Comparison of ENCODE assay signal across 21 cellular contexts in the genomic region with DNA sequence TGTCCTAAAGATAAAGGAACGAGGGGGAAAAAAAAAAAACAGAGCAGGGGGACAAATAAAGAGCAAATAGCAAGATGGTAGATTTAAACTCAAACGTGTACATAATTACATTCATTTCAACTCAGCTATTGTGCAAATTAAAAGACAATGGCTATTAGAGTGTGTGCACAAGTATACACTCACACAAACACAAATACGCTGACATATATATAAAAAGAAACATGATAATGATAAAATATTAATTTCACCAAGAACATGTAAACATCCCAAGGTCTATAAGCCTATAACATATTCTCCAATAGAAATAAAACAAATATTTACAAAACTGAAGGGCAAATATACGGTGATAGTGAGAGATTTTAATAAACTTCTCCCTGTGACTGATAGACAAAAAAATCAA.
DNase-seq lines count a peak whose midpoint lies in the region; ATAC-seq, FAIRE-seq and TF ChIP-seq lines count a peak whose summit lies in the region.
"Had no signal": no experiment of that assay in that cellular context is flagged by ENCODE, and none has a peak within 500 bp of the region (broad histone marks: within the 10 kb centered on the region; RNA-seq: fewer than 3 reads in every experiment).

No MANE protein-coding gene starts in this region.

- H3K27me3 Mint-ChIP-seq in progenitor cell of endocrine pancreas: no peaks in the 10 kb centered on the region
- H3K27me3 Mint-ChIP-seq: B cell; CD4-positive, alpha-beta T cell had no signal

- intact Hi-C loops in IMR-90 (cut with micrococcal nuclease) (no loop called here), K562 (cut with micrococcal nuclease) (no loop called here)

- CTCF ChIA-PET in IMR-90 (lab: Yijun Ruan, JAX) (no interaction called here), K562 (lab: Yijun Ruan, JAX; ENCODE audit: low intra/inter-chr PET ratio) (no interaction called here)

- H3K9me1 ChIP-seq in IMR-90 (ENCODE audit: insufficient read depth, low read length): no peaks in the 10 kb centered on the region; the same call in 1 of the 2 replicates
- H3K9me1 ChIP-seq in K562 (ENCODE audit: control insufficient read depth, insufficient read depth, low read length): no peaks in the 10 kb centered on the region

- H3K4me1 ChIP-seq in IMR-90 (ENCODE audit: control insufficient read depth, insufficient read depth, low read length) (peaks cover 7% of the 10 kb centered on the region; the same call in 1 of the 2 replicates), K562 (replicated peaks in 1 of 2; ENCODE audit: control insufficient read depth in 2 of 2, insufficient read depth in 2 of 2, low read length in 2 of 2) (no peaks in the 10 kb centered on the region)
- H3K4me1 ChIP-seq: A549, Caco-2 had no signal

- H2AK9ac ChIP-seq in IMR-90 (replicated peaks; ENCODE audit: low read depth, low read length, poor library complexity): no peak overlapping the region

- H4K5ac ChIP-seq in IMR-90 (ENCODE audit: low read depth, low read length): no peak overlapping the region

- H3K27ac Mint-ChIP-seq in progenitor cell of endocrine pancreas: peak overlapping the region; percentile 17
- H3K27ac Mint-ChIP-seq: B cell; CD4-positive, alpha-beta T cell; CD8-positive, alpha-beta T cell had no signal

- H2AK5ac ChIP-seq in IMR-90 (ENCODE audit: low read depth, low read length): no peak overlapping the region

- H2AFZ ChIP-seq in IMR-90 (replicated peaks; ENCODE audit: low read length, poor library complexity) (no peak overlapping the region), K562 (ENCODE audit: low read depth, low read length) (no peak overlapping the region)

- H2BK15ac ChIP-seq in IMR-90 (ENCODE audit: low read depth, low read length): no peak overlapping the region

- dilution Hi-C loops in IMR-90 (cut with HindIII; ENCODE audit: low sequenced_read_pairs, unreplicated experiment): no loop called here

- no peak overlapping the region for H4K91ac ChIP-seq in IMR-90 (ENCODE audit: insufficient read depth, low read depth, low read length)

- H3K36me3 Mint-ChIP-seq in progenitor cell of endocrine pancreas (ENCODE audit: insufficient read depth): no peaks in the 10 kb centered on the region
- H3K36me3 Mint-ChIP-seq: CD8-positive, alpha-beta T cell had no signal

- in situ Hi-C loops in IMR-90 (cut with MboI; ENCODE audit: low sequenced_read_pairs): no loop called here
- in situ Hi-C loops in K562 (cut with MboI): loop anchor here (25.0 kb wide), 1 partner anchor 510 kb away; no protein-coding TSS in a partner anchor

- POLR2A ChIA-PET in IMR-90 (lab: Charles Lee; ENCODE audit: unreplicated experiment) (no interaction called here), K562 (lab: Yijun Ruan, JAX) (no interaction called here)

- peak overlapping the region; percentile 33 for H3K27ac ChIP-seq in 22Rv1
- H3K27ac ChIP-seq in IMR-90 (ENCODE audit: insufficient read depth, low read length): no peak overlapping the region
- no peak overlapping the region for H3K27ac ChIP-seq in K562 (ENCODE audit: extremely low read depth, low read depth, low read length)
- H3K27ac ChIP-seq: A549; BLaER1 treated with 17β-estradiol and CSF1 and Interleukin-3, amounts not matched to agents 10 nM and 100 nM; C4-2B had no signal

- H3K14ac ChIP-seq in IMR-90 (replicated peaks; ENCODE audit: low read depth, low read length): no peak overlapping the region

- H3K9me3 ChIP-seq in IMR-90 (ENCODE audit: control insufficient read depth, insufficient read depth, low read length): no peaks in the 10 kb centered on the region
- H3K9me3 ChIP-seq in K562 (replicated peaks; ENCODE audit: control insufficient read depth, insufficient read depth, low read depth, low read length): no peaks in the 10 kb centered on the region
- H3K9me3 ChIP-seq: A549; BLaER1 treated with 17β-estradiol and CSF1 and Interleukin-3, amounts not matched to agents 10 nM and 100 nM; Caco-2 had no signal

- H3K18ac ChIP-seq in IMR-90 (ENCODE audit: low read depth, low read length): no peak overlapping the region

- no peak for TF ChIP-seq POLR2A in IMR-90 (IDR thresholded peaks at IDR 0.05; ENCODE audit: low read depth, low read length)
- no peak for TF ChIP-seq POLR2A in K562 (conservative IDR thresholded peaks at IDR 0.05)

- TF ChIP-seq EP300 in K562 (IDR thresholded peaks at IDR 0.05; ENCODE audit: low read length): no peak

- H3K27me3 ChIP-seq in IMR-90 (ENCODE audit: control insufficient read depth, insufficient read depth, low read length) (no peaks in the 10 kb centered on the region), K562 (ENCODE audit: control insufficient read depth in 2 of 2, insufficient read depth in 2 of 2, low read length in 2 of 2) (no peaks in the 10 kb centered on the region)
- H3K27me3 ChIP-seq: BLaER1 treated with 17β-estradiol and CSF1 and Interleukin-3, amounts not matched to agents 10 nM and 100 nM had no signal

- no peaks in the 10 kb centered on the region for H3K79me2 ChIP-seq in K562 (ENCODE audit: control insufficient read depth, insufficient read depth, low read length)

- no peak overlapping the region for H2BK5ac ChIP-seq in IMR-90 (ENCODE audit: low read depth, low read length, poor library complexity, severe bottlenecking)

- BruUV-seq in IMR-90 (replicated peaks; lab: Mats Ljungman, UMichigan) (no TSS peak), K562 (replicated peaks; lab: Mats Ljungman, UMichigan) (no TSS peak)

- no peak overlapping the region for H3K4me3 ChIP-seq in IMR-90 (ENCODE audit: insufficient read depth, low read depth, low read length)
- no peak overlapping the region for H3K4me3 ChIP-seq in K562
- H3K4me3 ChIP-seq: A549; BLaER1 treated with 17β-estradiol and CSF1 and Interleukin-3, amounts not matched to agents 10 nM and 100 nM had no signal

- H3K4me2 ChIP-seq in IMR-90 (ENCODE audit: low read depth, low read length) (no peak overlapping the region), K562 (ENCODE audit: insufficient read depth, low read length) (no peak overlapping the region)
- H3K4me2 ChIP-seq: A549; BLaER1 treated with 17β-estradiol and CSF1 and Interleukin-3, amounts not matched to agents 10 nM and 100 nM had no signal

- H3K36me3 ChIP-seq in IMR-90 (ENCODE audit: control insufficient read depth, insufficient read depth, low read length): no peaks in the 10 kb centered on the region
- H3K36me3 ChIP-seq in K562 (ENCODE audit: control insufficient read depth, insufficient read depth, low read length): no peaks in the 10 kb centered on the region
- H3K36me3 ChIP-seq: BLaER1 treated with 17β-estradiol and CSF1 and Interleukin-3, amounts not matched to agents 10 nM and 100 nM had no signal

- H3K79me1 ChIP-seq in IMR-90 (ENCODE audit: low read depth in 1 of 2, low read length in 2 of 2): no peaks in the 10 kb centered on the region

- H4K20me1 ChIP-seq in IMR-90 (ENCODE audit: insufficient read depth, low read length) (no peaks in the 10 kb centered on the region), K562 (replicated peaks; ENCODE audit: control insufficient read depth, insufficient read depth, low read length) (no peaks in the 10 kb centered on the region)
- H4K20me1 ChIP-seq: BLaER1 treated with 17β-estradiol and CSF1 and Interleukin-3, amounts not matched to agents 10 nM and 100 nM had no signal

- H3K23ac ChIP-seq in IMR-90 (ENCODE audit: low read depth, low read length): no peak overlapping the region

- H3K9me3 Mint-ChIP-seq in progenitor cell of endocrine pancreas (ENCODE audit: low read depth): no peaks in the 10 kb centered on the region
- H3K9me3 Mint-ChIP-seq: CD4-positive, alpha-beta T cell; CD8-positive, alpha-beta T cell had no signal

- no peak for TF ChIP-seq RAD21 in IMR-90 (IDR thresholded peaks at IDR 0.05; ENCODE audit: low read length)
- TF ChIP-seq RAD21 in K562 (CRISPR knock-in tag; conservative IDR thresholded peaks at IDR 0.05 in 1 of 2, IDR thresholded peaks at IDR 0.05 in 1 of 2): no peak

- ATAC-seq in IMR-90 (ENCODE audit: low read depth) (no peak), K562 (no peak), HG03378 (IDR thresholded peaks at IDR 0.05; ENCODE audit: unreplicated experiment) (no peak), GM18498 (IDR thresholded peaks at IDR 0.05; ENCODE audit: unreplicated experiment) (no peak)
- ATAC-seq: A549; CD8-positive, alpha-beta T cell had no signal

- WGBS in IMR-90 (ENCODE audit: extremely low coverage in 2 of 2, insufficient read length in 1 of 2), 2 experiments: no CpG with 5 or more reads among the region's 4 CpGs
- WGBS in K562 (ENCODE audit: insufficient coverage, low coverage, missing lambda C conversion rate): 9% methylated on average over 4 of the region's 4 CpGs

- no peak overlapping the region for H4K8ac ChIP-seq in IMR-90 (ENCODE audit: low read depth in 2 of 2, low read length in 2 of 2)

- no peak overlapping the region for H3K4me3 Mint-ChIP-seq in progenitor cell of endocrine pancreas (ENCODE audit: low read depth)
- H3K4me3 Mint-ChIP-seq: B cell; CD4-positive, alpha-beta T cell; CD8-positive, alpha-beta T cell had no signal

- H2BK20ac ChIP-seq in IMR-90 (ENCODE audit: low read depth, low read length): no peak overlapping the region

- no peak for DNase-seq in IMR-90
- no peak for DNase-seq in K562 (ENCODE audit: extremely low read depth in 1 of 4, low spot score in 3 of 4)
- DNase-seq in progenitor cell of endocrine pancreas (ENCODE audit: low spot score, unreplicated experiment): no peak
- DNase-seq in foreskin melanocyte: no peak
- DNase-seq: AML-193; Caco-2; Calu3; CD4-positive, alpha-beta T cell; CD8-positive, alpha-beta T cell; DMS79 treated with DMSO at 0.1 percent for 48 hours; GF-D8 had no signal

- H3K56ac ChIP-seq in IMR-90 (ENCODE audit: extremely low read depth, insufficient read depth, low read length): no peak overlapping the region

- TF ChIP-seq CTCF in 22Rv1 (IDR thresholded peaks at IDR 0.05): no peak
- no peak for TF ChIP-seq CTCF in IMR-90 (conservative IDR thresholded peaks at IDR 0.05; ENCODE audit: low read depth, low read length)
- no peak for TF ChIP-seq CTCF in K562 (IDR thresholded peaks at IDR 0.05 in 2 of 3, conservative IDR thresholded peaks at IDR 0.05 in 1 of 3; ENCODE audit: insufficient read depth in 2 of 3, low read depth in 1 of 3, low read length in 3 of 3)
- TF ChIP-seq CTCF in progenitor cell of endocrine pancreas (IDR thresholded peaks at IDR 0.05; ENCODE audit: unreplicated experiment): no peak

- H2BK120ac ChIP-seq in IMR-90 (ENCODE audit: low read depth, low read length): no peak overlapping the region

- H3K4me1 Mint-ChIP-seq in progenitor cell of endocrine pancreas (ENCODE audit: low read depth): no peaks in the 10 kb centered on the region
- H3K4me1 Mint-ChIP-seq: B cell had no signal

- no peak overlapping the region for H3K4ac ChIP-seq in IMR-90 (ENCODE audit: low read depth, low read length)

- no peak overlapping the region for H3K9ac ChIP-seq in IMR-90 (ENCODE audit: low read depth, low read length)
- no peak overlapping the region for H3K9ac ChIP-seq in K562 (ENCODE audit: insufficient read depth in 1 of 2, low read depth in 2 of 2, low read length in 2 of 2)
- H3K9ac ChIP-seq: BLaER1 treated with 17β-estradiol and CSF1 and Interleukin-3, amounts not matched to agents 10 nM and 100 nM had no signal

- no peak for FAIRE-seq in K562 (lab: Jason Lieb, UNC)
- FAIRE-seq: A549, D721Med, GM12891, GM18507 had no signal

TF ChIP-seq in IMR-90, 13 proteins besides CTCF, POLR2A, EP300 and RAD21 (continues in another document):
- no peak for TF ChIP-seq CHD1 (IDR thresholded peaks at IDR 0.05; ENCODE audit: low read depth, low read length)

TF ChIP-seq in K562, 482 proteins besides CTCF, POLR2A, EP300 and RAD21 (continues in another document):
- TF ChIP-seq ZNF316 (IDR thresholded peaks at IDR 0.05): peak; percentile 63
- TF ChIP-seq C11orf30 (IDR thresholded peaks at IDR 0.05; ENCODE audit: low read depth): 0 out of 2 replicates have a peak, but pooled peaks have one; percentile 20
